ENCODE assay signal across 1 cellular context in genomic region chr1:213419369-213420030, GRCh38.
TF ChIP-seq lines count a peak whose summit lies in the region.

No MANE protein-coding gene starts in this region.

TF ChIP-seq in HepG2, 621 proteins besides CTCF, POLR2A, EP300 and RAD21:
- TF ChIP-seq STAG1 (CRISPR knock-in tag; IDR thresholded peaks at IDR 0.05) (peak; percentile 86), MIXL1 (CRISPR knock-in tag; IDR thresholded peaks at IDR 0.05) (0 out of 2 replicates have a peak, but pooled peaks have one; percentile 28), ZNF331 (CRISPR knock-in tag; IDR thresholded peaks at IDR 0.05) (peak; percentile 30; the same call in 1 of the 2 replicates), SMC3 (IDR thresholded peaks at IDR 0.05; ENCODE audit: low read length) (peak; percentile 65), IKZF5 (CRISPR knock-in tag; IDR thresholded peaks at IDR 0.05) (0 out of 2 replicates have a peak, but pooled peaks have one; percentile 30), ZNF776 (CRISPR knock-in tag; IDR thresholded peaks at IDR 0.05) (no peak), PCBP1 (IDR thresholded peaks at IDR 0.05; ENCODE audit: borderline replicate concordance, low read depth, low read length) (no peak)
